ENCODE assay signal across 18 cellular contexts in the genomic region with DNA sequence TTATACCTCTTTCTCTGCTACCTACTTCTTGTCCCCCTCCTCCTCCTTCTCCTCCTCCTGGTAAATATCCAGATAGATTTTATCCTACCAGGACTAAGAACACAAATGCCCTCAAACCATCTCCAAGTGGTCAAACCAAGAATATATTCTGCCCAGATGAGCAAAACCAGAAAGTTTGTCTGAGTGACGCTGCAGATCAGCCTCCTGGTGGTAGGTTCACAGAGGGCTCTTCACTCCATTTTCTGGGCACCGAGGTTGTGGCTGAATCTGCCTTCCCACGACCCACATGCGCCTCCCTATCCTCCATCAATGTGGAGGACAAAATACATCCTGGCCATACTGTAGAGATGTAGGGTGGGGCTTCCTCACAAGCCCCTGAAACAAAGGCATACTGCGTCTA.
"Had no signal": no experiment of that assay in that cellular context is flagged by ENCODE, and none has a peak within 500 bp of the region (broad histone marks: within the 10 kb centered on the region; RNA-seq: fewer than 3 reads in every experiment).

No MANE protein-coding gene starts in this region.

- ATAC-seq: activated T-helper 17 cell treated with anti-CD3 and anti-CD28 coated beads, Interleukin-2, amount 50 U/mL, for 72 hours; effector memory CD8-positive, alpha-beta T cell; naive thymus-derived CD4-positive, alpha-beta T cell; T-cell had no signal

- DNase-seq: activated B cell treated with CpG ODN at 0.5 μM for 24 hours; activated CD4-positive, alpha-beta T cell treated with anti-CD3 and anti-CD28 coated beads, Interleukin-2, amount 10 ng/mL, durations not matched to agents 7 days and 5 days; activated CD8-positive, alpha-beta memory T cell treated with anti-CD3 and anti-CD28 coated beads for 24 hours; activated naive CD4-positive, alpha-beta T cell treated with anti-CD3 and anti-CD28 coated beads for 36 hours; effector memory CD8-positive, alpha-beta T cell; erythroblast; glutamatergic neuron; naive thymus-derived CD4-positive, alpha-beta T cell; sigmoid colon; stimulated activated CD4-positive, alpha-beta T cell treated with anti-CD3 and anti-CD28 coated beads, Interleukin-12 subunit alpha, Interleukin-12 subunit beta, amount 100 ng/mL, for 4 hours; stimulated activated naive CD4-positive, alpha-beta T cell treated with Interleukin-2 at 50 U/mL for 16 hours; T-cell had no signal

- H3K36me3 ChIP-seq: sigmoid colon, suprapubic skin, upper lobe of left lung had no signal

- H3K4me3 ChIP-seq: lung, sigmoid colon, suprapubic skin, upper lobe of left lung had no signal

- H3K4me1 Mint-ChIP-seq: activated B cell treated with CpG ODN at 0.5 μM for 24 hours; activated CD4-positive, alpha-beta T cell treated with anti-CD3 and anti-CD28 coated beads, Interleukin-2, amount 10 ng/mL, durations not matched to agents 7 days and 5 days; activated T-helper 17 cell treated with anti-CD3 and anti-CD28 coated beads, Interleukin-2, amount 50 U/mL, for 72 hours; central memory CD8-positive, alpha-beta T cell; T-cell had no signal

- H3K27ac Mint-ChIP-seq: activated B cell treated with CpG ODN at 0.5 μM for 24 hours; activated CD4-positive, alpha-beta T cell treated with anti-CD3 and anti-CD28 coated beads, Interleukin-2, amount 10 ng/mL, durations not matched to agents 7 days and 5 days; activated naive CD4-positive, alpha-beta T cell treated with anti-CD3 and anti-CD28 coated beads for 36 hours; activated T-helper 17 cell treated with anti-CD3 and anti-CD28 coated beads, Interleukin-2, amount 50 U/mL, for 72 hours; dendritic cell treated with granulocyte-macrophage colony-stimulating factor and Interleukin-4, amounts not matched to agents 40 ng/mL and 50 ng/mL, for 4 days; effector memory CD8-positive, alpha-beta T cell; naive thymus-derived CD4-positive, alpha-beta T cell; T-cell had no signal

- H3K4me3 Mint-ChIP-seq: activated B cell treated with CpG ODN at 0.5 μM for 24 hours; activated CD4-positive, alpha-beta T cell treated with anti-CD3 and anti-CD28 coated beads, Interleukin-2, amount 10 ng/mL, durations not matched to agents 7 days and 5 days; activated naive CD4-positive, alpha-beta T cell treated with anti-CD3 and anti-CD28 coated beads for 36 hours; activated T-helper 17 cell treated with anti-CD3 and anti-CD28 coated beads, Interleukin-2, amount 50 U/mL, for 72 hours; central memory CD8-positive, alpha-beta T cell; dendritic cell treated with granulocyte-macrophage colony-stimulating factor and Interleukin-4, amounts not matched to agents 40 ng/mL and 50 ng/mL, for 4 days; effector memory CD8-positive, alpha-beta T cell; naive thymus-derived CD4-positive, alpha-beta T cell; T-cell had no signal

- H3K27me3 ChIP-seq: upper lobe of left lung had no signal

- H3K27me3 Mint-ChIP-seq: activated CD4-positive, alpha-beta T cell treated with anti-CD3 and anti-CD28 coated beads, Interleukin-2, amount 10 ng/mL, durations not matched to agents 7 days and 5 days had no signal
